Comparison of ENCODE assay signal across 1 cellular context in genomic region chr10:47309403-47310089, GRCh38.
TF ChIP-seq lines count a peak whose summit lies in the region.

No MANE protein-coding gene starts in this region.

TF ChIP-seq in GM23338, 12 proteins besides CTCF, POLR2A, EP300 and RAD21 (continued from another document):
- TF ChIP-seq ETS1 (IDR thresholded peaks at IDR 0.05) (no peak), JUNB (IDR thresholded peaks at IDR 0.05; ENCODE audit: unreplicated experiment) (no peak), NANOG (IDR thresholded peaks at IDR 0.05; ENCODE audit: borderline replicate concordance) (no peak), EZH2phosphoT487 (IDR thresholded peaks at IDR 0.05; ENCODE audit: unreplicated experiment) (no peak), ZNF462 (CRISPR knock-in tag; IDR thresholded peaks at IDR 0.05) (no peak)
